1 cellular context compared by ENCODE assay signal in the genomic region with DNA sequence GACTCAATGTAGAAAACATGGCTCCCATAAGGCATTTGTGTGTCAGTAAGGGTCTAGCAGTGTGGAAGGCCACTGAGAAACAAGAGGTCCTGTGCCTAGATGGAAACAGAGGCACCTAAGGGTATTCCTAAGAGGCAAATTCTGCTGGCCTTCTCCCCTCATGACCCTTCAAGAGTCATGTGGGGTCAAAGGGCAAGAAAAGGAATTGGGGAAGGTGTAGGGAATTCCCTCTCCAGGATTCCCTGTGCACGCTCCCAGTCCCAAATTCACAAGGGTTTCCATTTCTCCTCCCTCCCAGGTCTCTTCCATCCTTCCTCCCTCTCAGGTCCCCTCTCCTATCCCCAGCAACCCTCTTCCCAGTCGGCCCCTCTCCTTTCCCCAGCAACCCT.
TF ChIP-seq lines count a peak whose summit lies in the region.

No MANE protein-coding gene starts in this region.

TF ChIP-seq in liver, 16 proteins besides CTCF, POLR2A, EP300 and RAD21 (continued from another document):
- TF ChIP-seq, protein P1, sequence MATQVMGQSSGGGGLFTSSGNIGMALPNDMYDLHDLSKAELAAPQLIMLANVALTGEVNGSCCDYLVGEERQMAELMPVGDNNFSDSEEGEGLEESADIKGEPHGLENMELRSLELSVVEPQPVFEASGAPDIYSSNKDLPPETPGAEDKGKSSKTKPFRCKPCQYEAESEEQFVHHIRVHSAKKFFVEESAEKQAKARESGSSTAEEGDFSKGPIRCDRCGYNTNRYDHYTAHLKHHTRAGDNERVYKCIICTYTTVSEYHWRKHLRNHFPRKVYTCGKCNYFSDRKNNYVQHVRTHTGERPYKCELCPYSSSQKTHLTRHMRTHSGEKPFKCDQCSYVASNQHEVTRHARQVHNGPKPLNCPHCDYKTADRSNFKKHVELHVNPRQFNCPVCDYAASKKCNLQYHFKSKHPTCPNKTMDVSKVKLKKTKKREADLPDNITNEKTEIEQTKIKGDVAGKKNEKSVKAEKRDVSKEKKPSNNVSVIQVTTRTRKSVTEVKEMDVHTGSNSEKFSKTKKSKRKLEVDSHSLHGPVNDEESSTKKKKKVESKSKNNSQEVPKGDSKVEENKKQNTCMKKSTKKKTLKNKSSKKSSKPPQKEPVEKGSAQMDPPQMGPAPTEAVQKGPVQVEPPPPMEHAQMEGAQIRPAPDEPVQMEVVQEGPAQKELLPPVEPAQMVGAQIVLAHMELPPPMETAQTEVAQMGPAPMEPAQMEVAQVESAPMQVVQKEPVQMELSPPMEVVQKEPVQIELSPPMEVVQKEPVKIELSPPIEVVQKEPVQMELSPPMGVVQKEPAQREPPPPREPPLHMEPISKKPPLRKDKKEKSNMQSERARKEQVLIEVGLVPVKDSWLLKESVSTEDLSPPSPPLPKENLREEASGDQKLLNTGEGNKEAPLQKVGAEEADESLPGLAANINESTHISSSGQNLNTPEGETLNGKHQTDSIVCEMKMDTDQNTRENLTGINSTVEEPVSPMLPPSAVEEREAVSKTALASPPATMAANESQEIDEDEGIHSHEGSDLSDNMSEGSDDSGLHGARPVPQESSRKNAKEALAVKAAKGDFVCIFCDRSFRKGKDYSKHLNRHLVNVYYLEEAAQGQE (IDR thresholded peaks at IDR 0.05) = no peak
- no peak for TF ChIP-seq YY1 (IDR thresholded peaks at IDR 0.05)
- no peak for TF ChIP-seq SP1 (IDR thresholded peaks at IDR 0.05)
- no peak for TF ChIP-seq FOXA2 (IDR thresholded peaks at IDR 0.05)
- no peak for TF ChIP-seq TAF1 (conservative IDR thresholded peaks at IDR 0.05)
- TF ChIP-seq RXRA (IDR thresholded peaks at IDR 0.05) = no peak
- TF ChIP-seq EGR1 (IDR thresholded peaks at IDR 0.05; ENCODE audit: low read depth in 2 of 2) = no peak
- TF ChIP-seq, protein P2, sequence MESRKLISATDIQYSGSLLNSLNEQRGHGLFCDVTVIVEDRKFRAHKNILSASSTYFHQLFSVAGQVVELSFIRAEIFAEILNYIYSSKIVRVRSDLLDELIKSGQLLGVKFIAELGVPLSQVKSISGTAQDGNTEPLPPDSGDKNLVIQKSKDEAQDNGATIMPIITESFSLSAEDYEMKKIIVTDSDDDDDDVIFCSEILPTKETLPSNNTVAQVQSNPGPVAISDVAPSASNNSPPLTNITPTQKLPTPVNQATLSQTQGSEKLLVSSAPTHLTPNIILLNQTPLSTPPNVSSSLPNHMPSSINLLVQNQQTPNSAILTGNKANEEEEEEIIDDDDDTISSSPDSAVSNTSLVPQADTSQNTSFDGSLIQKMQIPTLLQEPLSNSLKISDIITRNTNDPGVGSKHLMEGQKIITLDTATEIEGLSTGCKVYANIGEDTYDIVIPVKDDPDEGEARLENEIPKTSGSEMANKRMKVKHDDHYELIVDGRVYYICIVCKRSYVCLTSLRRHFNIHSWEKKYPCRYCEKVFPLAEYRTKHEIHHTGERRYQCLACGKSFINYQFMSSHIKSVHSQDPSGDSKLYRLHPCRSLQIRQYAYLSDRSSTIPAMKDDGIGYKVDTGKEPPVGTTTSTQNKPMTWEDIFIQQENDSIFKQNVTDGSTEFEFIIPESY (IDR thresholded peaks at IDR 0.05) = no peak
- TF ChIP-seq NR2F2 (IDR thresholded peaks at IDR 0.05) = no peak
- no peak for TF ChIP-seq JUND (IDR thresholded peaks at IDR 0.05)
- no peak for TF ChIP-seq HNF4G (IDR thresholded peaks at IDR 0.05)
- TF ChIP-seq GABPA (IDR thresholded peaks at IDR 0.05 in 1 of 2, conservative IDR thresholded peaks at IDR 0.05 in 1 of 2) = no peak
